ENCODE assay signal across 8 cellular contexts in the genomic region with DNA sequence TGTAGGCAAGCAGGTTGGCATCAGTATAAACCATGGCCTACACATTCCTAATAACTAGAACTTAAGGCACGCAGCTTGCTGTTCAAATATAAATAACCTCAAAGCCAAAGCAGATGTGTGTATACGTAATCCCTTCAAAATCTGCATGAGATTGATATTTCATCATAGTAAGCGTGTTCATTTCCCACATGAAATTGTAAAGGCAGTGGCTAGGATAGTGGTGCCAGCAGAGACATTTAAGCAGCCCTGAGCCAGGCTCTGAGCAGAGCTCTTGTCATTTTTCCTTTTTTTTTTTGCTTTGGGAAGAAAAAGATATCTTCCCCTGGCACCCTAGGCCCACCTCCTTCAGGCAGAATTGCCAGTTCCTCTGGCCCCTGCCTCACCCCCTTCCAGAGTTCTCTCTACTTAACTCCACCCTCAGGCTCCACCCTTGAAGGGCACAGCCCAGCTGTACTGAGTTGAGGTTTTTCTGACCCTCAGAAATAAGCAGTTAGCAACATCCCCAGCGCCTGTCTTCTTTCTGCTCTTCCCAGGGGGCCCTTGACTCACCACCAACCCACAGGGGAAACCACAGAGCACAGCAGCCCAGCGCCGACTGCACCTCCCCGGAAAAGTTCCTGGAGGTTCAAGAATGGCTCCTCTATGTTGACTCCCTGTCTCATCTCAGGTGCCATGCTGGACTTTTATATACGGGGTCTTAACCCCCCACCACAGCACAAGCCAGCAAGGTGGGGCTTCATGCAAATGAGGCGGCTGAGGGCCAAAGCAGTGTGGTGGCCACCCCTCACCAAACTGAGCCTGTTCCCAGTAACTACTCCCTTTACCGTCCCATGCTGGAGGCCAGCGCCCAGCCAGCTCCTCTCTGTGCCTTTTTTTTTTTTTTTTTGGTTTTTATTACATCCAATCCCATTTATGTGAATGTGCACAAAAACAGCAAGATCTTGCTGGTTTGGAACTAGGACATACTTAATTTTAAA.
DNase-seq lines count a peak whose midpoint lies in the region; ATAC-seq and TF ChIP-seq lines count a peak whose summit lies in the region.

No MANE protein-coding gene starts in this region.

- peaks cover 39 to 57% of the 10 kb centered on the region in 2 donors for H3K4me1 Mint-ChIP-seq in stimulated activated naive B cell treated with anti-CD40 and anti-IgM and Interleukin-4, amounts not matched to agents 10 μg/mL and 1 μg/mL and 100 μg/mL, for 72 hours

- no peaks in the 10 kb centered on the region for H3K9me3 ChIP-seq in heart left ventricle

- H3K4me1 ChIP-seq in heart left ventricle, result peaks cover 0 to 32% (median 10%) of the 10 kb centered on the region in 12 donors

- H3K36me3 Mint-ChIP-seq in stimulated activated naive B cell treated with anti-CD40 and anti-IgM and Interleukin-4, amounts not matched to agents 10 μg/mL and 1 μg/mL and 100 μg/mL, for 72 hours, result no peaks in the 10 kb centered on the region

- no peaks in the 10 kb centered on the region for H3K27me3 Mint-ChIP-seq in stimulated activated naive B cell treated with anti-CD40 and anti-IgM and Interleukin-4, amounts not matched to agents 10 μg/mL and 1 μg/mL and 100 μg/mL, for 72 hours

- H3K36me3 ChIP-seq in heart left ventricle, result no peaks in the 10 kb centered on the region

- H3K4me3 Mint-ChIP-seq in stimulated activated naive B cell treated with anti-CD40 and anti-IgM and Interleukin-4, amounts not matched to agents 10 μg/mL and 1 μg/mL and 100 μg/mL, for 72 hours, result peak overlapping the region; percentile 12 to 43

- H3K4me3 ChIP-seq in HL-60 (replicated peaks; ENCODE audit: insufficient read depth, low read length), result no peak overlapping the region
- no peak overlapping the region for H3K4me3 ChIP-seq in heart left ventricle
- no peak overlapping the region for H3K4me3 ChIP-seq in coronary artery

- no peak for TF ChIP-seq POLR2A in heart left ventricle (IDR thresholded peaks at IDR 0.05)

- TF ChIP-seq CTCF in HL-60 (IDR thresholded peaks at IDR 0.05; ENCODE audit: insufficient read depth, low read length) (no peak), heart left ventricle (IDR thresholded peaks at IDR 0.05) (no peak), coronary artery (IDR thresholded peaks at IDR 0.05) (no peak)

- ATAC-seq in heart left ventricle, result peak; percentile 35 to 70 (median 46)
- ATAC-seq in stimulated activated naive B cell treated with anti-CD40 and anti-IgM and Interleukin-4, amounts not matched to agents 10 μg/mL and 1 μg/mL and 100 μg/mL, for 72 hours (replicated peaks), result peak; percentile 93 to 95

- intact Hi-C loops in heart left ventricle (cut with DNase I), result no loop called here

- WGBS in heart left ventricle, 4 donors, result 74 to 87% (median 78%) methylated on average over 11 of the region's 11 CpGs

- H3K27ac ChIP-seq in HL-60 (replicated peaks), result peak overlapping the region; percentile 61
- peak overlapping the region in 6 of 12 donors; percentile 3 to 82 (median 24) for H3K27ac ChIP-seq in heart left ventricle
- peak overlapping the region in 1 of 2 donors; percentile 72 for H3K27ac ChIP-seq in coronary artery

- H3K27me3 ChIP-seq in HL-60 (ENCODE audit: insufficient read depth, poor library complexity, severe bottlenecking) (no peaks in the 10 kb centered on the region), heart left ventricle (no peaks in the 10 kb centered on the region)

- DNase-seq in stimulated activated CD4-positive, alpha-beta T cell treated with anti-CD3 and anti-CD28 coated beads, Interleukin-12 subunit alpha, Interleukin-12 subunit beta, amount 100 ng/mL, for 48 hours (ENCODE audit: low read depth in 2 of 3, low spot score in 1 of 3), result peak in 2 of 3 donors; percentile 14 to 17
- DNase-seq in stimulated activated CD4-positive, alpha-beta T cell treated with anti-CD3 and anti-CD28 coated beads, Interleukin-12 subunit alpha, Interleukin-12 subunit beta, amount 100 ng/mL, for 4 hours, result no peak
- DNase-seq in HL-60 (ENCODE audit: low read depth in 1 of 2, low spot score in 1 of 2) (peak in 1 of 2 experiments; percentile 93), heart left ventricle (peak in 4 of 5 donors; percentile 28 to 74 (median 46)), NCI-H1694 (lab: John Stamatoyannopoulos, UW) (no peak), coronary artery (ENCODE audit: low spot score) (no peak)
- peak; percentile 65 for DNase-seq in activated CD8-positive, alpha-beta memory T cell treated with anti-CD3 and anti-CD28 coated beads for 24 hours
- DNase-seq in stimulated activated naive B cell treated with anti-CD40 and anti-IgM and Interleukin-4, amounts not matched to agents 10 μg/mL and 1 μg/mL and 100 μg/mL, for 72 hours, result peak; percentile 66

- peak overlapping the region; percentile 57 for H3K27ac Mint-ChIP-seq in stimulated activated naive B cell treated with anti-CD40 and anti-IgM and Interleukin-4, amounts not matched to agents 10 μg/mL and 1 μg/mL and 100 μg/mL, for 72 hours

- peaks cover 0 to 1% of the 10 kb centered on the region in 2 donors for H3K9me3 Mint-ChIP-seq in stimulated activated naive B cell treated with anti-CD40 and anti-IgM and Interleukin-4, amounts not matched to agents 10 μg/mL and 1 μg/mL and 100 μg/mL, for 72 hours

Comparison
In these comparisons a context has a peak if more than half of its experiments do, and no peak if none do; other contexts are left out.
1. DNase-seq: peak in stimulated activated CD4-positive, alpha-beta T cell treated with anti-CD3 and anti-CD28 coated beads, Interleukin-12 subunit alpha, Interleukin-12 subunit beta, amount 100 ng/mL, for 48 hours (2 of 3), activated CD8-positive, alpha-beta memory T cell treated with anti-CD3 and anti-CD28 coated beads for 24 hours (single experiment), heart left ventricle (4 of 5) and stimulated activated naive B cell treated with anti-CD40 and anti-IgM and Interleukin-4, amounts not matched to agents 10 μg/mL and 1 μg/mL and 100 μg/mL, for 72 hours (single experiment); none in stimulated activated CD4-positive, alpha-beta T cell treated with anti-CD3 and anti-CD28 coated beads, Interleukin-12 subunit alpha, Interleukin-12 subunit beta, amount 100 ng/mL, for 4 hours (single experiment), NCI-H1694 (single experiment) and coronary artery (single experiment).